In the genomic region with DNA sequence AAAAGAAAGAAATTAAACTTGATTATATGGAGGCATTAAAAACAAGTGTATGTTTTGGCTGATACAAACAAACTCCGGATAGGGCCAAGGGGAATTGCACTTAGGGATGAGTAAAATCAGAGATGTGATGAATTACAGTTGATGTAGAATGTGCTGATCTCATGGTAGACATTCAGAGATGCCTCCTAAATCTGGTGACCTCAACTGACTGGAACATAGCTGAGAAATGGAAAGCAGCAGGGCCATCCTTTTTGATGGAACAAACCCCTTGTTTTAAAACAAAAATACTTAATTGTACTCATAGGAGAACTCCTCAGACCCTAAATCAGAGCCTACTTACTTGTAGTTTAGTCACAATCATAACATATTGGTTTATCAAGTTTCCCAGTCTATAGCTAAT, we compare ENCODE assay signal across 18 cellular contexts.
"Had no signal": no experiment of that assay in that cellular context is flagged by ENCODE, and none has a peak within 500 bp of the region (broad histone marks: within the 10 kb centered on the region; RNA-seq: fewer than 3 reads in every experiment).

No MANE protein-coding gene starts in this region.

- H3K9me3 ChIP-seq: neutrophil, prostate gland, right atrium auricular region, testis, tibial artery had no signal

- H3K4me1 ChIP-seq: prostate gland, right atrium auricular region, stomach, testis had no signal

- H3K36me3 ChIP-seq: neutrophil, prostate gland, right atrium auricular region, stomach, tibial artery had no signal

- H3K27me3 ChIP-seq: dorsolateral prefrontal cortex, neutrophil, right atrium auricular region, stomach, testis, tibial artery had no signal

- ATAC-seq: natural killer cell; sciatic nerve; stimulated activated effector memory CD8-positive, alpha-beta T cell treated with anti-CD3 and anti-CD28 coated beads, Interleukin-12 subunit alpha, Interleukin-12 subunit beta, amount 100 ng/mL, for 72 hours had no signal

- H3K4me3 ChIP-seq: dorsolateral prefrontal cortex, lung, prostate gland, right atrium auricular region, stomach, testis, tibial artery had no signal

- H3K27ac ChIP-seq: dorsolateral prefrontal cortex, neutrophil, prostate gland, right atrium auricular region, stomach, testis, tibial artery had no signal

- DNase-seq: dorsolateral prefrontal cortex; effector CD4-positive, alpha-beta T cell; hypothalamus; immature natural killer cell; natural killer cell; stimulated activated CD4-positive, alpha-beta T cell treated with anti-CD3 and anti-CD28 coated beads, Interleukin-2, amount 100 ng/mL, for 24 hours; stimulated activated CD4-positive, alpha-beta T cell treated with anti-CD3 and anti-CD28 coated beads, Interleukin-4, amount 100 ng/mL, for 24 hours; stimulated activated naive CD4-positive, alpha-beta T cell treated with Interleukin-2 at 50 U/mL for 16 hours; stomach; substantia nigra; testis; tibial artery had no signal
